ENCODE assay signal across 22 cellular contexts in the genomic region with DNA sequence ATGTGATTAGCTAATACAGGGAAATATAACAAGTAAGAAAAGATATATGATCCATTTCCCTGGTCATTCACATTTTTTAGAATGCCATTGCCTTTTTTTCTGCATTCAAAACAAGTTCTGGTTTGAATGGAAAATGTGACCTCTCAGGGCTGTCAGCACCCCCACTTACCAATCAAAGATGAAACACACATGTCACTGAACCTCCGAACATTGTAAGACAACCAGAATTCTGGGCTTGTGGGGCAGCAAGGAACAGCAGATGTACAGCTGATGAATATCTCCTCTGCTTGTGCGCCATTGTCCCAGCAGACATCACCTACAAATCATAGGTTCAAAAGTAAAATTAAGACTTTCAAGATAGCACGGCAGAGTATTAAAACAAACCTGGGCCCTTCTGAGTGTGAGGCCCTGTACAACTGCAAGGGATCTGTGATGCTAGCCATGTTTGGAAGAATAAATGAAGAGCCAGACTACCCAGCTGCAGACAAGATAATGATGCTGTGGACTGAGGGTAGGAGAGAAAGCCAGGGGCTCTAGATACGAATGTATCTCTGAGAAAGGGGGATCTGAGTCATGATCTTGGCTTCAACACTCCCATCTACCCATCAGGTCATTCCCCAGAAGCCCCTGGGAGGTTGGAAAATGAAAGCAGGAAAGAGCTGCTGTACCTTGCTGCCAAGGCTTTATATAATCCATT.
DNase-seq lines count a peak whose midpoint lies in the region; ATAC-seq and TF ChIP-seq lines count a peak whose summit lies in the region.
"Had no signal": no experiment of that assay in that cellular context is flagged by ENCODE, and none has a peak within 500 bp of the region (broad histone marks: within the 10 kb centered on the region; RNA-seq: fewer than 3 reads in every experiment).

No MANE protein-coding gene starts in this region.

- in situ Hi-C loops in brain microvascular endothelial cell (cut with HindIII; ENCODE audit: low pct_ligation_motif_present, low sequenced_read_pairs): no loop called here

- no peak for ATAC-seq in Right ventricle myocardium inferior
- ATAC-seq in natural killer cell treated with Interleukin-12 subunit alpha and Interleukin-12 subunit beta and Interleukin-15 and Interleukin-18, amount 100 ng/mL, for 72 hours: no peak

- no peak overlapping the region for H3K4ac ChIP-seq in neuronal stem cell (ENCODE audit: low read length)

- H3K27me3 ChIP-seq in left ventricle myocardium inferior (ENCODE audit: low read depth) (no peaks in the 10 kb centered on the region), neuronal stem cell (ENCODE audit: control insufficient read depth in 3 of 3, insufficient read depth in 3 of 3, low read depth in 1 of 3, low read length in 3 of 3) (peaks cover 0 to 4% (median 2%) of the 10 kb centered on the region in 3 experiments), brain microvascular endothelial cell (replicated peaks) (no peaks in the 10 kb centered on the region)
- H3K27me3 ChIP-seq: Peyer's patch, SJSA1 had no signal

- H3K4me3 ChIP-seq in left ventricle myocardium inferior: no peak overlapping the region
- no peak overlapping the region for H3K4me3 ChIP-seq in neuronal stem cell (ENCODE audit: low read length in 2 of 2)
- no peak overlapping the region for H3K4me3 ChIP-seq in brain microvascular endothelial cell (ENCODE audit: low read depth, low read length)
- H3K4me3 ChIP-seq: Peyer's patch, SJSA1 had no signal

- H3K27ac ChIP-seq in left ventricle myocardium inferior (replicated peaks) (peak overlapping the region; percentile 11), neuronal stem cell (replicated peaks; ENCODE audit: low read length) (no peak overlapping the region), brain microvascular endothelial cell (no peak overlapping the region)
- H3K27ac ChIP-seq: HL-60, KMS-11, Peyer's patch, SJSA1 had no signal

- H3K4me1 ChIP-seq in left ventricle myocardium inferior: peaks cover 38% of the 10 kb centered on the region
- peaks cover 0 to 4% of the 10 kb centered on the region in 2 donors for H3K4me1 ChIP-seq in neuronal stem cell (ENCODE audit: control insufficient read depth in 2 of 2, insufficient read depth in 1 of 2, low read depth in 1 of 2, low read length in 2 of 2)
- H3K4me1 ChIP-seq: Peyer's patch had no signal

- H4K91ac ChIP-seq in neuronal stem cell (ENCODE audit: low read depth, low read length, poor library complexity): no peak overlapping the region

- H3K9me3 Mint-ChIP-seq in natural killer cell treated with Interleukin-12 subunit alpha and Interleukin-12 subunit beta and Interleukin-15 and Interleukin-18, amount 100 ng/mL, for 72 hours: no peaks in the 10 kb centered on the region
- H3K9me3 Mint-ChIP-seq: CD4-positive, CD25-positive, alpha-beta regulatory T cell; HFFc6 had no signal

- WGBS in neuronal stem cell (ENCODE audit: extremely low coverage in 2 of 2, insufficient read length in 2 of 2, insufficient replicate concordance in 1 of 2), 2 donors: no CpG with 5 or more reads among the region's 4 CpGs

- H2BK5ac ChIP-seq in neuronal stem cell (ENCODE audit: low read length): no peak overlapping the region

- H3K9ac ChIP-seq in neuronal stem cell (ENCODE audit: low read depth, low read length, poor library complexity): no peak overlapping the region
- H3K9ac ChIP-seq: KMS-11 had no signal

- H3K4me3 Mint-ChIP-seq in natural killer cell treated with Interleukin-12 subunit alpha and Interleukin-12 subunit beta and Interleukin-15 and Interleukin-18, amount 100 ng/mL, for 72 hours: no peak overlapping the region
- H3K4me3 Mint-ChIP-seq: H9, HFFc6 had no signal

- H3K18ac ChIP-seq in neuronal stem cell (ENCODE audit: low read length): no peak overlapping the region

- intact Hi-C loops in left ventricle myocardium inferior (cut with micrococcal nuclease): no loop called here
- intact Hi-C loops in Right ventricle myocardium inferior (cut with DNase I): no loop called here
- intact Hi-C loops in head of caudate nucleus (cut with DNase I): loop anchor here (10.0 kb wide), 1 partner anchor 238 kb away; a partner anchor contains a TSS

- H2AK5ac ChIP-seq in neuronal stem cell (ENCODE audit: low read depth, low read length): no peak overlapping the region

- no peaks in the 10 kb centered on the region for H3K27me3 Mint-ChIP-seq in natural killer cell treated with Interleukin-12 subunit alpha and Interleukin-12 subunit beta and Interleukin-15 and Interleukin-18, amount 100 ng/mL, for 72 hours
- H3K27me3 Mint-ChIP-seq: CD4-positive, CD25-positive, alpha-beta regulatory T cell had no signal

- no peak overlapping the region for H3K14ac ChIP-seq in neuronal stem cell (ENCODE audit: low read length)

- no peak for TF ChIP-seq CTCF in left ventricle myocardium inferior (IDR thresholded peaks at IDR 0.05; ENCODE audit: borderline replicate concordance)
- no peak for TF ChIP-seq CTCF in brain microvascular endothelial cell (IDR thresholded peaks at IDR 0.05; ENCODE audit: low read depth, low read length, missing control alignments)

- H2AFZ ChIP-seq in neuronal stem cell (ENCODE audit: low read length): peak overlapping the region; percentile 12

- DNase-seq in left ventricle myocardium inferior (no peak), Right ventricle myocardium inferior (ENCODE audit: missing footprints) (no peak), SK-N-DZ (ENCODE audit: low spot score) (peak; percentile 28), neuronal stem cell (ENCODE audit: low spot score) (no peak), brain microvascular endothelial cell (no peak), head of caudate nucleus (no peak)
- DNase-seq in natural killer cell treated with Interleukin-12 subunit alpha and Interleukin-12 subunit beta and Interleukin-15 and Interleukin-18, amount 100 ng/mL, for 72 hours (ENCODE audit: low spot score): no peak
- DNase-seq: CD4-positive, CD25-positive, alpha-beta regulatory T cell; DMS79; H9; HFFc6; NCI-H1694; NCI-H2081; NCI-H2171; NCI-H345; NCI-H524; NCI-H774; NK-92 treated with Interleukin-12 subunit alpha and Interleukin-12 subunit beta, amount 100 ng/mL, for 24 hours; Peyer's patch had no signal

- H3K9me3 ChIP-seq in left ventricle myocardium inferior (replicated peaks) (no peaks in the 10 kb centered on the region), neuronal stem cell (replicated peaks in 1 of 2; ENCODE audit: control insufficient read depth in 2 of 2, insufficient read depth in 1 of 2, low read depth in 1 of 2, low read length in 2 of 2) (no peaks in the 10 kb centered on the region)
- H3K9me3 ChIP-seq: Peyer's patch, SJSA1 had no signal

- no peak overlapping the region for H2BK120ac ChIP-seq in neuronal stem cell (ENCODE audit: low read depth, low read length)

- H3K23ac ChIP-seq in neuronal stem cell (ENCODE audit: low read depth, low read length, poor library complexity): no peak overlapping the region

- no peaks in the 10 kb centered on the region for H3K79me1 ChIP-seq in neuronal stem cell (ENCODE audit: low read depth, low read length)

- H3K27ac Mint-ChIP-seq in natural killer cell treated with Interleukin-12 subunit alpha and Interleukin-12 subunit beta and Interleukin-15 and Interleukin-18, amount 100 ng/mL, for 72 hours: no peak overlapping the region
- H3K27ac Mint-ChIP-seq: CD4-positive, CD25-positive, alpha-beta regulatory T cell; H9; HFFc6 had no signal

- H3K4me2 ChIP-seq in neuronal stem cell (ENCODE audit: insufficient read depth, low read length, poor library complexity, severe bottlenecking): no peak overlapping the region
- H3K4me2 ChIP-seq: KMS-11 had no signal

- H3K4me1 Mint-ChIP-seq in natural killer cell treated with Interleukin-12 subunit alpha and Interleukin-12 subunit beta and Interleukin-15 and Interleukin-18, amount 100 ng/mL, for 72 hours (ENCODE audit: low read depth in 2 of 2): peaks cover 13 to 14% of the 10 kb centered on the region in 2 donors

- no peak overlapping the region for H2BK15ac ChIP-seq in neuronal stem cell (ENCODE audit: low read length)

- H3K36me3 Mint-ChIP-seq in natural killer cell treated with Interleukin-12 subunit alpha and Interleukin-12 subunit beta and Interleukin-15 and Interleukin-18, amount 100 ng/mL, for 72 hours: no peaks in the 10 kb centered on the region
- H3K36me3 Mint-ChIP-seq: CD4-positive, CD25-positive, alpha-beta regulatory T cell had no signal

- no peak overlapping the region for H2BK12ac ChIP-seq in neuronal stem cell (ENCODE audit: low read length)

- H4K8ac ChIP-seq in neuronal stem cell (ENCODE audit: low read depth, low read length): no peak overlapping the region

- H3K36me3 ChIP-seq in left ventricle myocardium inferior (no peaks in the 10 kb centered on the region), neuronal stem cell (replicated peaks in 1 of 2; ENCODE audit: control insufficient read depth in 2 of 2, insufficient read depth in 2 of 2, low read length in 2 of 2) (no peaks in the 10 kb centered on the region), brain microvascular endothelial cell (replicated peaks) (no peaks in the 10 kb centered on the region)
- H3K36me3 ChIP-seq: Peyer's patch, SJSA1 had no signal
